In the genomic region with DNA sequence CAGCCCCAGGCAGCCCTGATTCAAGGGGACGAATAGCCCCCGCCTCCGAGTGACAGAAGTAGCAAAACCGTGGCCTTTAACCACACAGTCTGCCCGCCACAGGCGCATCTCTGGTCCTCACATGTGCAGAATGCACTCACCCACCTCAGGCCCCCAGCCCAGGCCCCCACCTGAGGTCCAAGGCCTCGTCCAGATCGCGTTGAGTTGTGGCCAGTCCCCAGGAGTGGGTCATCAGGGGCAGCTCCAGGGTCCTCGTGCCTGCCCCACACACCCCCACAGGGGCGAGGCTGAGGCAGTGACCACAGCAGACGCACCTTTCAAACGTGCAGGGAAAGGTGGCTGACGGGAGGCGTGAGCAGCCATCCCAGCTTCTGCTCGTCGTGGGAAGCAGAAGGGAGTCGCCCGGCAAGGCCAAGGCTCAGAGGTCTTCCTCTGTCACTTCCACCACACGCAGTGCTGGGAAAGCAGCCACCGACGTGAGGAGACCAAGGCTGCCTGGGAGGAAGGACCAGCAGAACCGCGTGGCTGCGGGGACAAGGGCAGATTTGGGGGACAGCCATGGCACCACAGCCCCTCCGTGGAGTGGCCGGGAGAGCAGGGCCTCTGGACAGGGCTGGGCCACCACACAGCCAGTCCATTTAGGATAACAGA, we compare ENCODE assay signal across 19 cellular contexts.
DNase-seq lines count a peak whose midpoint lies in the region; ATAC-seq, FAIRE-seq and TF ChIP-seq lines count a peak whose summit lies in the region.
"Had no signal": no experiment of that assay in that cellular context is flagged by ENCODE, and none has a peak within 500 bp of the region (broad histone marks: within the 10 kb centered on the region; RNA-seq: fewer than 3 reads in every experiment).

No MANE protein-coding gene starts in this region.

- H3K9ac ChIP-seq in GM23248 (no peak overlapping the region), GM12878 (ENCODE audit: control insufficient read depth, insufficient read depth, low read length) (no peak overlapping the region)

- H3K27me3 Mint-ChIP-seq in neural crest cell (ENCODE audit: low read depth), result no peaks in the 10 kb centered on the region
- H3K27me3 Mint-ChIP-seq: IgD-negative memory B cell had no signal

- H3K27ac Mint-ChIP-seq in neural crest cell (ENCODE audit: unreplicated experiment), result peak overlapping the region; percentile 57
- H3K27ac Mint-ChIP-seq: IgD-negative memory B cell had no signal

- no peaks in the 10 kb centered on the region for H3K9me3 Mint-ChIP-seq in neural crest cell
- H3K9me3 Mint-ChIP-seq: IgD-negative memory B cell had no signal

- H2AFZ ChIP-seq in GM23248 (no peak overlapping the region), GM12878 (ENCODE audit: control insufficient read depth, low read depth, low read length) (no peak overlapping the region)

- no peak for TF ChIP-seq RAD21 in GM12878 (IDR thresholded peaks at IDR 0.05; ENCODE audit: insufficient read depth, low read depth, low read length)

- no peaks in the 10 kb centered on the region for H3K4me1 Mint-ChIP-seq in neural crest cell

- H3K36me3 ChIP-seq in GM23248 (ENCODE audit: low read depth) (peaks cover 76% of the 10 kb centered on the region), GM12878 (ENCODE audit: control insufficient read depth in 2 of 2, insufficient read depth in 2 of 2, low read length in 1 of 2) (peaks cover 14 to 26% of the 10 kb centered on the region in 2 experiments; a peak in 3 of 4 replicates), testis (ENCODE audit: low read depth, missing control alignments) (no peaks in the 10 kb centered on the region), suprapubic skin (peaks cover 89% of the 10 kb centered on the region)

- no peak for ATAC-seq in GM12878

- peaks cover 3% of the 10 kb centered on the region for H3K36me3 Mint-ChIP-seq in neural crest cell (ENCODE audit: low read depth)

- SMC1A ChIA-PET in GM12878 (lab: Charles Lee; ENCODE audit: uncharacterized antibody, unreplicated experiment), result no interaction called here

- POLR2A ChIA-PET in GM12878 (lab: Charles Lee), result no interaction called here

- H3K27ac ChIP-seq in GM23248 (peak overlapping the region; percentile 8; the same call in 1 of the 2 replicates), GM12878 (ENCODE audit: control insufficient read depth, insufficient read depth) (no peak overlapping the region), testis (peak overlapping the region; percentile 6 to 60), suprapubic skin (no peak overlapping the region)
- H3K27ac ChIP-seq: C4-2B, SJSA1 had no signal

- H3K4me3 ChIP-seq in GM23248 (no peak overlapping the region), GM12878 (no peak overlapping the region), testis (no peak overlapping the region), suprapubic skin (no peak overlapping the region)
- H3K4me3 ChIP-seq: SJSA1 had no signal

- RAD21 ChIA-PET in GM12878 (lab: Charles Lee; ENCODE audit: unreplicated experiment), result no interaction called here

- no peaks in the 10 kb centered on the region for H4K20me1 ChIP-seq in GM23248 (ENCODE audit: insufficient read depth)
- H4K20me1 ChIP-seq in GM12878 (ENCODE audit: control insufficient read depth, insufficient read depth), result no peaks in the 10 kb centered on the region

- DNase-seq in GM23248, result no peak
- DNase-seq in GM12878 (ENCODE audit: low read depth, low spot score), result no peak
- DNase-seq in neural crest cell (ENCODE audit: low read depth, low spot score), result no peak
- no peak for DNase-seq in testis
- no peak for DNase-seq in NCI-H2171 treated with DMSO at 0.1 percent for 48 hours (lab: John Stamatoyannopoulos, UW)
- no peak for DNase-seq in DMS53 treated with DMSO at 0.1 percent for 48 hours (lab: John Stamatoyannopoulos, UW; ENCODE audit: unreplicated experiment)
- no peak for DNase-seq in suprapubic skin (ENCODE audit: low spot score in 2 of 2)
- DNase-seq: ACHN, GF-D8, GOT3, Karpas-422, NCI-H1417 treated with DMSO at 0.1 percent for 48 hours, NCI-H1930, NCI-H345, NCI-H526 had no signal

- H3K9me3 ChIP-seq in GM23248 (ENCODE audit: low read depth) (no peaks in the 10 kb centered on the region), GM12878 (replicated peaks; ENCODE audit: control insufficient read depth, insufficient read depth, low read length) (no peaks in the 10 kb centered on the region), testis (no peaks in the 10 kb centered on the region), suprapubic skin (no peaks in the 10 kb centered on the region)
- H3K9me3 ChIP-seq: SJSA1 had no signal

- TF ChIP-seq EP300 in GM12878 (IDR thresholded peaks at IDR 0.05; ENCODE audit: borderline replicate concordance in 1 of 2, control insufficient read depth in 1 of 2, low read depth in 2 of 2, low read length in 2 of 2), result no peak
- no peak for TF ChIP-seq EP300 in suprapubic skin (IDR thresholded peaks at IDR 0.05)

- H3K27me3 ChIP-seq in GM23248 (replicated peaks; ENCODE audit: insufficient read depth) (no peaks in the 10 kb centered on the region), GM12878 (replicated peaks in 1 of 2; ENCODE audit: control insufficient read depth in 2 of 2, insufficient read depth in 2 of 2, low read length in 1 of 2) (no peaks in the 10 kb centered on the region), testis (no peaks in the 10 kb centered on the region), suprapubic skin (no peaks in the 10 kb centered on the region)
- H3K27me3 ChIP-seq: SJSA1 had no signal

- TF ChIP-seq CTCF in GM12878 (IDR thresholded peaks at IDR 0.05 in 2 of 3, conservative IDR thresholded peaks at IDR 0.05 in 1 of 3; ENCODE audit: control insufficient read depth in 2 of 3, extremely low read depth in 1 of 3, insufficient read depth in 1 of 3, low read depth in 3 of 3, low read length in 3 of 3) (no peak), neural crest cell (conservative IDR thresholded peaks at IDR 0.05) (no peak), testis (IDR thresholded peaks at IDR 0.05) (no peak), suprapubic skin (IDR thresholded peaks at IDR 0.05) (no peak)

- no peaks in the 10 kb centered on the region for H3K4me1 ChIP-seq in GM23248 (ENCODE audit: insufficient read depth)
- H3K4me1 ChIP-seq in GM12878 (ENCODE audit: control insufficient read depth, insufficient read depth, low read length), result no peaks in the 10 kb centered on the region
- H3K4me1 ChIP-seq in testis, result peaks cover 13% of the 10 kb centered on the region
- no peaks in the 10 kb centered on the region for H3K4me1 ChIP-seq in suprapubic skin
- H3K4me1 ChIP-seq: SJSA1 had no signal

- FAIRE-seq in GM12878 (lab: Jason Lieb, UNC), result no peak
- FAIRE-seq: GM19239 had no signal

- H3F3A ChIP-seq in GM23248 (ENCODE audit: insufficient read depth), result peaks cover 79% of the 10 kb centered on the region

- no TSS peak for BruUV-seq in GM12878 (replicated peaks; lab: Mats Ljungman, UMichigan)

- 86 to 87% methylated on average over 24 to 27 of the region's 27 CpGs for WGBS in GM23248 (ENCODE audit: low coverage in 1 of 2, low lambda C conversion rate in 2 of 2, missing lambda C conversion rate in 2 of 2), 2 experiments
- WGBS in GM12878 (ENCODE audit: insufficient coverage, insufficient replicate concordance, low lambda C conversion rate, missing lambda C conversion rate), result 98% methylated on average over 26 of the region's 27 CpGs
- WGBS in testis, 2 donors, result 62 to 72% methylated on average over 9 to 27 of the region's 27 CpGs
- WGBS in suprapubic skin, result 85% methylated on average over 16 of the region's 27 CpGs

- CTCF ChIA-PET in GM12878 (lab: Yijun Ruan, JAX), result no interaction called here

- intact Hi-C loops in GM12878 (cut with micrococcal nuclease; ENCODE audit: unreplicated experiment) (no loop called here), testis (cut with DNase I; ENCODE audit: low total_unique reads) (no loop called here)

- 0 out of 2 replicates have a peak, but pooled peaks have one; percentile 11 for TF ChIP-seq POLR2A in GM12878 (IDR thresholded peaks at IDR 0.05; ENCODE audit: low read depth, low read length)
- TF ChIP-seq POLR2A in testis (IDR thresholded peaks at IDR 0.05), result no peak
- no peak for TF ChIP-seq POLR2A in suprapubic skin (IDR thresholded peaks at IDR 0.05)

- no peak overlapping the region for H3K4me2 ChIP-seq in GM23248 (ENCODE audit: unreplicated experiment)
- no peak overlapping the region for H3K4me2 ChIP-seq in GM12878 (ENCODE audit: control insufficient read depth, insufficient read depth)

- H3K79me2 ChIP-seq in GM23248 (ENCODE audit: insufficient read depth) (peaks cover 39% of the 10 kb centered on the region), GM12878 (ENCODE audit: control insufficient read depth, insufficient read depth, low read length) (no peaks in the 10 kb centered on the region)

- H3K4me3 Mint-ChIP-seq in neural crest cell, result no peak overlapping the region
- H3K4me3 Mint-ChIP-seq: IgD-negative memory B cell had no signal

- in situ Hi-C loops in GM23248 (cut with MboI), result no loop called here
- in situ Hi-C loops in GM12878 (cut with MboI), result no loop called here

- H3K9me2 ChIP-seq in GM23248 (ENCODE audit: insufficient read depth), result no peaks in the 10 kb centered on the region

TF ChIP-seq in GM12878, 131 proteins besides CTCF, POLR2A, EP300 and RAD21 (continues in another document):
- TF ChIP-seq ZBED1 (IDR thresholded peaks at IDR 0.05; ENCODE audit: borderline replicate concordance), result no peak
- TF ChIP-seq, protein P1, sequence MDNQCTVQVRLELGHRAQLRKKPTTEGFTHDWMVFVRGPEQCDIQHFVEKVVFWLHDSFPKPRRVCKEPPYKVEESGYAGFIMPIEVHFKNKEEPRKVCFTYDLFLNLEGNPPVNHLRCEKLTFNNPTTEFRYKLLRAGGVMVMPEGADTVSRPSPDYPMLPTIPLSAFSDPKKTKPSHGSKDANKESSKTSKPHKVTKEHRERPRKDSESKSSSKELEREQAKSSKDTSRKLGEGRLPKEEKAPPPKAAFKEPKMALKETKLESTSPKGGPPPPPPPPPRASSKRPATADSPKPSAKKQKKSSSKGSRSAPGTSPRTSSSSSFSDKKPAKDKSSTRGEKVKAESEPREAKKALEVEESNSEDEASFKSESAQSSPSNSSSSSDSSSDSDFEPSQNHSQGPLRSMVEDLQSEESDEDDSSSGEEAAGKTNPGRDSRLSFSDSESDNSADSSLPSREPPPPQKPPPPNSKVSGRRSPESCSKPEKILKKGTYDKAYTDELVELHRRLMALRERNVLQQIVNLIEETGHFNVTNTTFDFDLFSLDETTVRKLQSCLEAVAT (IDR thresholded peaks at IDR 0.05), result no peak
- no peak for TF ChIP-seq MYC (IDR thresholded peaks at IDR 0.05; ENCODE audit: insufficient read depth, insufficient read length, insufficient replicate concordance, low read length, severe bottlenecking)

Comparison
In these comparisons a context has a peak if more than half of its experiments do, and no peak if none do; other contexts are left out.
1. H3K27ac ChIP-seq: peak in GM23248 (single experiment) and testis (2 of 2); none in GM12878 (single experiment) and suprapubic skin (single experiment).